12 cellular contexts compared by ENCODE assay signal in the genomic region with DNA sequence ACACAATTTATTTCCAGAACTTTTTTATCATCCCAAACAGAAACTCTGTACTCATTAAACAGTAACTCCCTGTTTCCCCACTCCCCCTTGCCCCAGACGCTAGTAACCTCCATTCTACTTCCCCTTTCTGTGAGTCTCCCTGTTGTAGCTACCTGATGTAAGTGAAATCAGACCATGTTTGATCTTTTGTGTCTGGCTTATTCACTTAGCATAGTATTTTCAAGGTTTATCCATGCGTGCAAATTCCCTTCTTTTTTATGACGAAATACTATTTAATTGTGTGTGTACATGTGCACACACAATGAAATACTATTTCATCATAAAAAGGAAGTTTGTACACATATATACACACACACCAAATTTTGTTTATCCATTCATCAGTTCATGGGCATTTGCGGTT. TPM values are rescaled to one million over a fixed set of nuclear protein-coding genes. Genes with fewer than 3 reads are reported as not detected.
A peak's percentile ranks its signal among the peaks of the same experiment; 100 is the strongest.
DNase-seq lines count a peak whose midpoint lies in the region; ATAC-seq and TF ChIP-seq lines count a peak whose summit lies in the region.
"Had no signal": no experiment of that assay in that cellular context is flagged by ENCODE, and none has a peak within 500 bp of the region (broad histone marks: within the 10 kb centered on the region; RNA-seq: fewer than 3 reads in every experiment).

No MANE protein-coding gene starts in this region.

- POLR2A ChIA-PET in WTC11 (lab: Charles Lee), result no interaction called here

- H3K27me3 Mint-ChIP-seq in WTC11 (ENCODE audit: low read depth), result no peaks in the 10 kb centered on the region

- no peak overlapping the region for H3K4me3 Mint-ChIP-seq in WTC11

- no peaks in the 10 kb centered on the region for H3K36me3 Mint-ChIP-seq in WTC11

- DNase-seq in GDM1 (lab: John Stamatoyannopoulos, UW) (peak; percentile 46), WTC11 (ENCODE audit: low spot score) (no peak), amniotic stem cell (lab: John Stamatoyannopoulos, UW) (no peak), OCI-M2 (lab: John Stamatoyannopoulos, UW; ENCODE audit: unreplicated experiment) (no peak), retina (no peak)
- DNase-seq in activated naive CD4-positive, alpha-beta T cell treated with Interleukin-2 at 50 U/mL for 16 hours, result no peak
- DNase-seq: activated CD4-positive, CD25-positive, alpha-beta regulatory T cell treated with anti-CD3 and anti-CD28 coated beads, Interleukin-2, amount 50 U/mL, for 72 hours; central memory CD4-positive, alpha-beta T cell; left lung; NCI-H345 had no signal

- H3K9me3 Mint-ChIP-seq in WTC11, result no peaks in the 10 kb centered on the region

- TF ChIP-seq CTCF in WTC11 (IDR thresholded peaks at IDR 0.05), result no peak

- CTCF ChIA-PET in WTC11 (lab: Charles Lee), result interaction anchor here (3.3 kb wide), 1 partner anchor 20 kb away, joined by 12 read pairs; no protein-coding TSS in a partner anchor

- H3K4me1 Mint-ChIP-seq in WTC11, result peaks cover 64% of the 10 kb centered on the region

- ATAC-seq in GM21447 (IDR thresholded peaks at IDR 0.05; ENCODE audit: unreplicated experiment) (peak; percentile 61), HG03354 (IDR thresholded peaks at IDR 0.05; ENCODE audit: poor library complexity, severe bottlenecking, unreplicated experiment) (peak; percentile 55), WTC11 (no peak)
- ATAC-seq: left lung had no signal

- H3K27ac Mint-ChIP-seq in WTC11, result peak overlapping the region; percentile 10; the same call in 1 of the 2 replicates

TF ChIP-seq in WTC11, 78 proteins besides CTCF, POLR2A, EP300 and RAD21:
- TF ChIP-seq, protein P1, sequence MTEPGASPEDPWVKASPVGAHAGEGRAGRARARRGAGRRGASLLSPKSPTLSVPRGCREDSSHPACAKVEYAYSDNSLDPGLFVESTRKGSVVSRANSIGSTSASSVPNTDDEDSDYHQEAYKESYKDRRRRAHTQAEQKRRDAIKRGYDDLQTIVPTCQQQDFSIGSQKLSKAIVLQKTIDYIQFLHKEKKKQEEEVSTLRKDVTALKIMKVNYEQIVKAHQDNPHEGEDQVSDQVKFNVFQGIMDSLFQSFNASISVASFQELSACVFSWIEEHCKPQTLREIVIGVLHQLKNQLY (CRISPR knock-in tag; IDR thresholded peaks at IDR 0.05), result no peak
- no peak for TF ChIP-seq NFATC4 (CRISPR knock-in tag; IDR thresholded peaks at IDR 0.05)

RNA-seq across cellular contexts. Expression of gene PKD2, which starts 5.2 kb away (rescaled TPM):
- 21.4 to 27.0 TPM (median 25.5 TPM) in 3 replicates for total RNA-seq in WTC11 (2021)

RNA-seq across cellular contexts. Expression of gene SPP1, which starts 37.1 kb away (rescaled TPM):
- total RNA-seq in WTC11 (2021), result 24.5 to 56.6 TPM (median 31.8 TPM) in 3 replicates
